ENCODE assay signal across 21 cellular contexts in the genomic region with DNA sequence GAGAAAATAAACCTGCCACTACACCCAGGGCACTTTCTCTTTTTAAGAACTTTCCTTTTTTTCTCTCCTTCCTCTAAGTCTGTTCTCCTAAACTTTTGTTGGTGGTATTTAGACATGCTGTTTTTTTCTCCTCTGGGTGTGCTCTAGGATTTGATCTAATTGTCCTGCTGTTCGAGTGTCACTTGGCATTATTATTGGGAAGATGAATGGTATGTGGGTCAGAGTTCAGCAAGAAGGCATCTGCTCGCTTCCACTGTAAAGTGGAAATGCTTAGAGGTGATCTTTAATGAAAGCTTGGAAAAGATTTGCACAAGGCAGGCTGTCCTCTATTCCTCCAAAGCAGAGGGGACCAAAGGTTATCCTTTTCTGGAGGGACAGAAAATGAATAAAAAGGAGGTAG. TPM values are rescaled to one million over a fixed set of nuclear protein-coding genes. Genes with fewer than 3 reads are reported as not detected.
DNase-seq lines count a peak whose midpoint lies in the region; ATAC-seq, FAIRE-seq and TF ChIP-seq lines count a peak whose summit lies in the region.
"Had no signal": no experiment of that assay in that cellular context is flagged by ENCODE, and none has a peak within 500 bp of the region (broad histone marks: within the 10 kb centered on the region; RNA-seq: fewer than 3 reads in every experiment).

No MANE protein-coding gene starts in this region.

- H3K27me3 Mint-ChIP-seq in brain (peaks cover 51% of the 10 kb centered on the region), nephron progenitor cell (ENCODE audit: low read depth, poor library complexity) (peaks cover 70% of the 10 kb centered on the region)

- H3K4me3 Mint-ChIP-seq in brain (peak overlapping the region; percentile 88 to 95 (median 92)), nephron progenitor cell (peak overlapping the region; percentile 91)
- H3K4me3 Mint-ChIP-seq: CD4-positive, CD25-positive, alpha-beta regulatory T cell had no signal

- DNase-seq in H54 (ENCODE audit: insufficient read length, low spot score) (no peak), NCI-H2227 treated with DMSO at 0.1 percent for 48 hours (lab: John Stamatoyannopoulos, UW) (peak; percentile 83), nephron progenitor cell (no peak), COLO829 (ENCODE audit: low spot score) (no peak)
- DNase-seq in activated CD8-positive, alpha-beta memory T cell treated with anti-CD3 and anti-CD28 coated beads, Interleukin-2, amount 50 U/mL, for 4 hours, result no peak
- DNase-seq: activated gamma-delta T cell treated with Interleukin-2 at 50 U/mL for 16 hours; CD4-positive, CD25-positive, alpha-beta regulatory T cell; erythroblast; GF-D8; GOT3; MM.1S; NCI-H187; PC-9; SIG-M5; stimulated activated CD4-positive, alpha-beta T cell treated with anti-CD3 and anti-CD28 coated beads, Interleukin-4, amount 100 ng/mL, for 24 hours; stomach; upper lobe of right lung had no signal

- H3K4me1 Mint-ChIP-seq in brain (peaks cover 58% of the 10 kb centered on the region), nephron progenitor cell (peaks cover 29% of the 10 kb centered on the region)

- H3K36me3 Mint-ChIP-seq in brain, result no peaks in the 10 kb centered on the region
- no peaks in the 10 kb centered on the region for H3K36me3 Mint-ChIP-seq in nephron progenitor cell (ENCODE audit: low read depth)
- H3K36me3 Mint-ChIP-seq: CD4-positive, CD25-positive, alpha-beta regulatory T cell had no signal

- H3K27ac Mint-ChIP-seq in brain (peak overlapping the region; percentile 3 to 98 (median 70)), nephron progenitor cell (no peak overlapping the region)
- H3K27ac Mint-ChIP-seq: CD4-positive, CD25-positive, alpha-beta regulatory T cell had no signal

- FAIRE-seq in H54 (lab: Jason Lieb, UNC), result peak; percentile 6
- FAIRE-seq: frontal cortex had no signal

- ATAC-seq in GM18519 (IDR thresholded peaks at IDR 0.05; ENCODE audit: low FRiP score, unreplicated experiment), result no peak
- no peak for ATAC-seq in HG02938 (IDR thresholded peaks at IDR 0.05; ENCODE audit: unreplicated experiment)
- ATAC-seq: upper lobe of right lung had no signal

- TF ChIP-seq POLR2A in H54 (IDR thresholded peaks at IDR 0.05; ENCODE audit: low read depth, low read length), result no peak

- TF ChIP-seq CTCF in brain (conservative IDR thresholded peaks at IDR 0.05) (no peak), nephron progenitor cell (IDR thresholded peaks at IDR 0.05) (no peak)

- H3K9me3 Mint-ChIP-seq in brain (peaks cover 0 to 4% (median 0%) of the 10 kb centered on the region in 5 experiments), nephron progenitor cell (no peaks in the 10 kb centered on the region)

RNA-seq across cellular contexts. Expression of a gene that starts 1.3 kb away (rescaled TPM):
- 7.1 TPM for polyA plus RNA-seq in brain (ENCODE audit: insufficient read depth, low read depth, low replicate concordance)
- polyA plus RNA-seq: CD4-positive, CD25-positive, alpha-beta regulatory T cell had no signal
